14 cellular contexts compared by ENCODE assay signal in the genomic region with DNA sequence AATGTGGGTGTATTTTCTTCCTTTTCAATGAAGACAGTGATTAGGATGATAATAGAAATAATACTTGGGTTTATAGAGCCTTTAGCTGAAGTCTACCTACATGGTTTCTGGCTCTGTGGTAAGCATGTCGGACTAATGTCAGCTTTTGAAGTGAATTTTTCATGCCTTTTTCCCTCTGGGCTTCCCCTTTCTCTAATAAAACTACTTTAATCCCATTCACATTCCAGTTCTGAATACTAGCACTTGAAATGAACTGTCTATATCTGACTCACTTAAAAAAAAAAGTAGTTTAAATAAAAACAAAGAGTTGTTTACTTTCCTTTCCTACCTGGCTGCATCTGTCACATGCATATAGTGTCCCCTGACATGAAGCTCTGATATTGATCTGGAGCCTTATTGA.
A peak's percentile ranks its signal among the peaks of the same experiment; 100 is the strongest.
DNase-seq lines count a peak whose midpoint lies in the region; ATAC-seq lines count a peak whose summit lies in the region.
"Had no signal": no experiment of that assay in that cellular context is flagged by ENCODE, and none has a peak within 500 bp of the region (broad histone marks: within the 10 kb centered on the region; RNA-seq: fewer than 3 reads in every experiment).

No MANE protein-coding gene starts in this region.

- no peak for ATAC-seq in activated CD4-positive, CD25-positive, alpha-beta regulatory T cell treated with anti-CD3 and anti-CD28 coated beads, Interleukin-2, amount 50 U/mL, for 24 hours
- ATAC-seq in GM21360 (IDR thresholded peaks at IDR 0.05; ENCODE audit: unreplicated experiment), result no peak
- ATAC-seq: GM12878 had no signal

- DNase-seq in DMS53 treated with DMSO at 0.1 percent for 48 hours (lab: John Stamatoyannopoulos, UW; ENCODE audit: unreplicated experiment) (peak; percentile 36), epithelial cell of prostate (ENCODE audit: low read depth, low spot score) (peak; percentile 16), myocyte (ENCODE audit: low read depth) (peak; percentile 2), AG08396 (ENCODE audit: low spot score) (no peak)
- DNase-seq: AML-193; CD8-positive, alpha-beta memory T cell; DMS79; GM23248; H7; IMR-90 had no signal

- H3K27ac ChIP-seq in epithelial cell of prostate, result peak overlapping the region; percentile 93
- H3K27ac ChIP-seq: BLaER1, GM23248 had no signal
